ENCODE assay signal across 17 cellular contexts in genomic region chr7:83796760-83797159, GRCh38.
"Had no signal": no experiment of that assay in that cellular context is flagged by ENCODE, and none has a peak within 500 bp of the region (broad histone marks: within the 10 kb centered on the region; RNA-seq: fewer than 3 reads in every experiment).

No MANE protein-coding gene starts in this region.

- H3K4me3 ChIP-seq: lung, neural progenitor cell, ovary, sigmoid colon, upper lobe of right lung had no signal

- H3K27me3 ChIP-seq: neural progenitor cell, ovary, sigmoid colon, upper lobe of right lung had no signal

- H3K36me3 ChIP-seq: neural progenitor cell, ovary, sigmoid colon, upper lobe of right lung had no signal

- ATAC-seq: activated T-cell treated with anti-CD3 and anti-CD28 coated beads, Interleukin-2, amount 50 U/mL, for 4 hours; esophagus mucosa; stimulated activated naive CD8-positive, alpha-beta T cell treated with anti-CD3 and anti-CD28 coated beads, Interleukin-15, Interleukin-2, amounts not matched to agents 100 U/mL and 50 U/mL, for 24 hours; upper lobe of right lung had no signal

- DNase-seq: activated CD4-positive, alpha-beta T cell treated with anti-CD3 and anti-CD28 coated beads, Interleukin-2, amount 50 U/mL, for 1 hour; activated gamma-delta T cell; activated naive CD8-positive, alpha-beta T cell treated with anti-CD3 and anti-CD28 coated beads, Interleukin-2, amount 10 ng/mL, durations not matched to agents 7 days and 5 days; activated T-cell treated with anti-CD3 and anti-CD28 coated beads, Interleukin-2, amount 50 U/mL, for 4 hours; anterior cingulate cortex; cerebellar nuclear complex; dermis blood vessel endothelial cell; midbrain; ovary; sigmoid colon; stimulated activated CD4-positive, alpha-beta T cell treated with anti-CD3 and anti-CD28 coated beads, Interleukin-12 subunit alpha, Interleukin-12 subunit beta, amount 100 ng/mL, for 4 hours; stimulated activated CD4-positive, alpha-beta T cell treated with anti-CD3 and anti-CD28 coated beads, Interleukin-2, amount 100 ng/mL, for 48 hours; stimulated activated naive CD8-positive, alpha-beta T cell treated with anti-CD3 and anti-CD28 coated beads, Interleukin-15, Interleukin-2, amounts not matched to agents 100 U/mL and 50 U/mL, for 24 hours; upper lobe of right lung had no signal
